Comparison of ENCODE assay signal across 1 cellular context in genomic region chr17:64145751-64146417, GRCh38.
TF ChIP-seq lines count a peak whose summit lies in the region.

No MANE protein-coding gene starts in this region.

TF ChIP-seq in K562, 482 proteins besides CTCF, POLR2A, EP300 and RAD21 (continued from another document and continues in another):
- TF ChIP-seq THRB (CRISPR knock-in tag; conservative IDR thresholded peaks at IDR 0.05) (peak; percentile 78), ATF3 (IDR thresholded peaks at IDR 0.05) (peak; percentile 66), ATF3 (CRISPR knock-in tag; conservative IDR thresholded peaks at IDR 0.05) (no peak; the same call in 1 of the 2 replicates), POLR3G (IDR thresholded peaks at IDR 0.05; ENCODE audit: extremely low read depth, insufficient read length, insufficient replicate concordance) (no peak), CBX2 (IDR thresholded peaks at IDR 0.05; ENCODE audit: insufficient read depth, low read length, poor library complexity, severe bottlenecking) (no peak), ZNF41 (CRISPR knock-in tag; conservative IDR thresholded peaks at IDR 0.05) (0 out of 2 replicates have a peak, but pooled peaks have one; percentile 9), POLR2G (IDR thresholded peaks at IDR 0.05; ENCODE audit: low read depth, low read length) (peak; percentile 99), ZNF217 (CRISPR knock-in tag; IDR thresholded peaks at IDR 0.05) (no peak), SIN3B (IDR thresholded peaks at IDR 0.05; ENCODE audit: low read depth) (no peak), ZBTB7A (IDR thresholded peaks at IDR 0.05; ENCODE audit: borderline replicate concordance, control insufficient read depth, low read depth, low read length) (peak; percentile 100), ELK3 (CRISPR knock-in tag; IDR thresholded peaks at IDR 0.05) (no peak), ARID1B (IDR thresholded peaks at IDR 0.05) (peak; percentile 31), SP2 (IDR thresholded peaks at IDR 0.05; ENCODE audit: extremely low read depth, low read depth, low read length, poor library complexity, severe bottlenecking) (peak; percentile 96), ZFX (CRISPR knock-in tag; IDR thresholded peaks at IDR 0.05) (peak; percentile 92), KLF16 (IDR thresholded peaks at IDR 0.05) (no peak), HDAC8 (tag; IDR thresholded peaks at IDR 0.05) (no peak), SAP30 (IDR thresholded peaks at IDR 0.05; ENCODE audit: borderline replicate concordance, insufficient read depth, low read depth, low read length, poor library complexity, severe bottlenecking) (peak; percentile 68), E2F6 (IDR thresholded peaks at IDR 0.05; ENCODE audit: borderline replicate concordance in 1 of 2, extremely low read depth in 1 of 2, insufficient read depth in 1 of 2, insufficient read length in 1 of 2, low read depth in 1 of 2, low read length in 1 of 2, poor library complexity in 1 of 2, severe bottlenecking in 1 of 2) (peak; percentile 35 to 74), FOSL1 (tag; conservative IDR thresholded peaks at IDR 0.05) (no peak; the same call in 1 of the 2 replicates), KAT8 (IDR thresholded peaks at IDR 0.05; ENCODE audit: low read depth) (no peak), CGGBP1 (CRISPR knock-in tag; IDR thresholded peaks at IDR 0.05) (no peak), ZBTB49 (CRISPR knock-in tag; IDR thresholded peaks at IDR 0.05; ENCODE audit: borderline replicate concordance) (no peak), NR2C1 (IDR thresholded peaks at IDR 0.05) (peak; percentile 69; the same call in 1 of the 2 replicates), NR2C1 (tag; IDR thresholded peaks at IDR 0.05) (peak; percentile 11), HNRNPL (IDR thresholded peaks at IDR 0.05; ENCODE audit: low read depth, low read length) (peak; percentile 72; the same call in 1 of the 2 replicates), PHF20 (IDR thresholded peaks at IDR 0.05; ENCODE audit: partially characterized antibody) (no peak), TAL1 (IDR thresholded peaks at IDR 0.05) (no peak), E2F4 (CRISPR knock-in tag; IDR thresholded peaks at IDR 0.05; ENCODE audit: low read depth) (no peak), JUND (IDR thresholded peaks at IDR 0.05; ENCODE audit: borderline replicate concordance, low read depth, low read length) (peak; percentile 81), JUND (tag; IDR thresholded peaks at IDR 0.05; ENCODE audit: borderline replicate concordance, low read depth, low read length) (no peak; the same call in 2 of the 3 replicates), SAFB (IDR thresholded peaks at IDR 0.05; ENCODE audit: borderline replicate concordance, low read depth, low read length) (no peak), MYC (IDR thresholded peaks at IDR 0.05; ENCODE audit: low read depth, low read length) (peak; percentile 94), MYC (CRISPR knock-in tag; IDR thresholded peaks at IDR 0.05; ENCODE audit: borderline replicate concordance, low read depth) (peak; percentile 96), ZNF589 (CRISPR knock-in tag; IDR thresholded peaks at IDR 0.05; ENCODE audit: low read depth) (0 out of 2 replicates have a peak, but pooled peaks have one; percentile 58), SMARCC2 (IDR thresholded peaks at IDR 0.05; ENCODE audit: low read depth) (no peak), FUS (optimal IDR thresholded peaks at IDR 0.05; ENCODE audit: low read depth, low read length) (no peak), THAP7 (CRISPR knock-in tag; IDR thresholded peaks at IDR 0.05) (0 out of 2 replicates have a peak, but pooled peaks have one; percentile 79), ARNT (IDR thresholded peaks at IDR 0.05) (peak in 1 of 2 experiments; percentile 94; a peak in 2 of 4 replicates), ZNF431 (CRISPR knock-in tag; IDR thresholded peaks at IDR 0.05) (peak; percentile 42; the same call in 1 of the 2 replicates), DMBX1 (CRISPR knock-in tag; IDR thresholded peaks at IDR 0.05; ENCODE audit: borderline replicate concordance) (no peak), GTF2B (IDR thresholded peaks at IDR 0.05; ENCODE audit: extremely low read depth, insufficient read length) (peak; percentile 94), HDAC2 (IDR thresholded peaks at IDR 0.05) (no peak), JUNB (CRISPR knock-in tag; conservative IDR thresholded peaks at IDR 0.05) (no peak), E4F1 (CRISPR knock-in tag; IDR thresholded peaks at IDR 0.05; ENCODE audit: borderline replicate concordance) (no peak), POLR3A (IDR thresholded peaks at IDR 0.05; ENCODE audit: borderline replicate concordance, extremely low read depth, insufficient read depth, insufficient read length) (no peak), ESRRB (CRISPR knock-in tag; IDR thresholded peaks at IDR 0.05; ENCODE audit: borderline replicate concordance) (0 out of 2 replicates have a peak, but pooled peaks have one; percentile 18), SP1 (CRISPR knock-in tag; IDR thresholded peaks at IDR 0.05) (peak; percentile 78), STAT5B (CRISPR knock-in tag; IDR thresholded peaks at IDR 0.05) (no peak), GATAD2B (IDR thresholded peaks at IDR 0.05; ENCODE audit: borderline replicate concordance) (0 out of 2 replicates have a peak, but pooled peaks have one; percentile 21), BRF1 (IDR thresholded peaks at IDR 0.05; ENCODE audit: borderline replicate concordance, extremely low read depth, insufficient read length) (no peak), RHOXF2B (CRISPR knock-in tag; conservative IDR thresholded peaks at IDR 0.05) (no peak), ZNF133 (CRISPR knock-in tag; IDR thresholded peaks at IDR 0.05) (no peak), CHD1 (IDR thresholded peaks at IDR 0.05; ENCODE audit: low read length) (no peak), GTF3C2 (IDR thresholded peaks at IDR 0.05; ENCODE audit: borderline replicate concordance, extremely low read depth, insufficient read length) (no peak)
